Comparison of ENCODE assay signal across 1 cellular context in the genomic region with DNA sequence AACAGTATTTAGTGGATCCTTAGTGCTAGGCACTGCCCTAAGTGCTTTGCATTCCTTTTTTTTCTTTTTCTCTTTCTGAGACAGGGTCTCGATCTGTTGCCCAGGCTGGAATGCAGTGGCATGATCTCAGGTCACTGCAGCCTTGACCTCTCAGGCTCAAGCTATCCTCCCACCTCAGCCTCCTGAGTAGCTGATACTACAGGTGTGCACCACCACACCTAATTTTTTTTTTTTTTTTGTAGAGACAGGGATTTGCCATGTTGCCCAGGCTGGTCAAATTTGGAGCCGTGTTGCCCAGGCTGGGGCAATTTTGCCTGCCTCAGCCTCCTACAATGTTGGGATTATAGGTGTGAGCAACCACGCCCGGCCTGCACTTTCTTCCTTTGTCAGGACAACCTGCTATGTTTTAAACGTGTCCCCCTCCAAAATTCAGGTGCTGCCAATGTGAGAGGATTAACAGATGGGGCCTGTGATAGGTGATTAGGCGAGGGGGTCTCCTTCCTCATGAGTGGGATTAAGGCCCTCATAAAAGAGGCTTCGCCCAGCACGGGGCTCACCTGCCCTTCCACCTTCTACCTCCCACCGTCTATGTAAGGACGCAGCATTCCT.
TF ChIP-seq lines count a peak whose summit lies in the region.

No MANE protein-coding gene starts in this region.

TF ChIP-seq in IMR-90, 13 proteins besides CTCF, POLR2A, EP300 and RAD21:
- TF ChIP-seq MXI1 (IDR thresholded peaks at IDR 0.05; ENCODE audit: borderline replicate concordance, low read depth, low read length): no peak
- no peak for TF ChIP-seq MAFK (IDR thresholded peaks at IDR 0.05; ENCODE audit: low read depth, low read length)
- TF ChIP-seq CHD1 (IDR thresholded peaks at IDR 0.05; ENCODE audit: low read depth, low read length): no peak
- TF ChIP-seq FOS (IDR thresholded peaks at IDR 0.05; ENCODE audit: low read depth, low read length): no peak
- no peak for TF ChIP-seq BHLHE40 (IDR thresholded peaks at IDR 0.05; ENCODE audit: low read depth, low read length)
- TF ChIP-seq, protein P1, sequence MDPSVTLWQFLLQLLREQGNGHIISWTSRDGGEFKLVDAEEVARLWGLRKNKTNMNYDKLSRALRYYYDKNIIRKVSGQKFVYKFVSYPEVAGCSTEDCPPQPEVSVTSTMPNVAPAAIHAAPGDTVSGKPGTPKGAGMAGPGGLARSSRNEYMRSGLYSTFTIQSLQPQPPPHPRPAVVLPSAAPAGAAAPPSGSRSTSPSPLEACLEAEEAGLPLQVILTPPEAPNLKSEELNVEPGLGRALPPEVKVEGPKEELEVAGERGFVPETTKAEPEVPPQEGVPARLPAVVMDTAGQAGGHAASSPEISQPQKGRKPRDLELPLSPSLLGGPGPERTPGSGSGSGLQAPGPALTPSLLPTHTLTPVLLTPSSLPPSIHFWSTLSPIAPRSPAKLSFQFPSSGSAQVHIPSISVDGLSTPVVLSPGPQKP (IDR thresholded peaks at IDR 0.05; ENCODE audit: borderline replicate concordance, low read depth, low read length): no peak
- no peak for TF ChIP-seq NFE2L2 (IDR thresholded peaks at IDR 0.05; ENCODE audit: low read depth, low read length)
TF ChIP-seq in IMR-90: peak in this region for 0.
